17 cellular contexts compared by ENCODE assay signal in the genomic region with DNA sequence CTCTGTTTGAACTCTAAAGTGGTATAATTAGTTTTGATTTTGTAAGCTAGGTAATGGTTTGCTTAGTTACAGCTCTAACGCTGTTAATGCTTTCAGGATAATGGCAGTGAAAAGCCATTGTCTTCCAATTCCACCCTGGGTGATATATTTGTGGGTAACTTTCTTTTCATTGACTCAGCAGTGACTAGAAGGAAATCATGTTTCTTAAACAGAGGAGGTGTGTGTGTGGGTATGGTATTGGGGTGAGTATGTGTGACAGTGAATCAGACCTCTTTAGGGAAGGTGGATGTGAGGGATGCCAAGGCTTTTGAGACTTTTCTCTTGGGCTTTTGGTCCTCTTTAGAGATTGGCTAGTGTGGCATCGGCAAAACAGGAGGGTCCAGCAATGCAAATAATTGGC.
"Had no signal": no experiment of that assay in that cellular context is flagged by ENCODE, and none has a peak within 500 bp of the region (broad histone marks: within the 10 kb centered on the region; RNA-seq: fewer than 3 reads in every experiment).

No MANE protein-coding gene starts in this region.

- ATAC-seq: activated T-cell treated with anti-CD3 and anti-CD28 coated beads, Interleukin-2, amount 50 U/mL, for 4 hours; T-helper 17 cell had no signal

- H3K27me3 ChIP-seq: colonic mucosa, right lobe of liver, spleen had no signal

- H3K27me3 Mint-ChIP-seq: activated naive CD8-positive, alpha-beta T cell treated with anti-CD3 and anti-CD28 coated beads, Interleukin-2, amount 10 ng/mL, durations not matched to agents 7 days and 5 days; naive B cell; progenitor cell of endocrine pancreas; T-helper 17 cell had no signal

- H3K9me3 Mint-ChIP-seq: activated naive CD8-positive, alpha-beta T cell treated with anti-CD3 and anti-CD28 coated beads, Interleukin-2, amount 10 ng/mL, durations not matched to agents 7 days and 5 days; activated T-cell treated with anti-CD3 and anti-CD28 coated beads, Interleukin-2, amount 50 U/mL, for 4 hours; naive B cell had no signal

- H3K4me3 ChIP-seq: colonic mucosa, lung, right lobe of liver, spleen had no signal

- H3K9me3 ChIP-seq: colonic mucosa, right lobe of liver, spleen had no signal

- H3K4me1 ChIP-seq: colonic mucosa had no signal

- H3K36me3 ChIP-seq: colonic mucosa had no signal

- H3K27ac ChIP-seq: colonic mucosa, spleen had no signal

- H3K27ac Mint-ChIP-seq: naive B cell, progenitor cell of endocrine pancreas, T-helper 17 cell had no signal

- H3K4me3 Mint-ChIP-seq: activated naive CD8-positive, alpha-beta T cell treated with anti-CD3 and anti-CD28 coated beads, Interleukin-2, amount 10 ng/mL, durations not matched to agents 7 days and 5 days; activated T-cell treated with anti-CD3 and anti-CD28 coated beads, Interleukin-2, amount 50 U/mL, for 4 hours; naive B cell; T-helper 17 cell had no signal

- DNase-seq: activated CD4-positive, alpha-beta T cell treated with anti-CD3 and anti-CD28 coated beads, Interleukin-2, amount 50 U/mL, for 4 hours; activated naive CD8-positive, alpha-beta T cell treated with anti-CD3 and anti-CD28 coated beads, Interleukin-2, amount 10 ng/mL, durations not matched to agents 7 days and 5 days; activated T-cell treated with anti-CD3 and anti-CD28 coated beads, Interleukin-2, amount 50 U/mL, for 4 hours; anterior cingulate cortex; caudate nucleus; colonic mucosa; effector CD4-positive, alpha-beta T cell; hippocampal formation; naive B cell; right lobe of liver; spleen; stimulated activated CD4-positive, alpha-beta T cell treated with anti-CD3 and anti-CD28 coated beads, Interleukin-1b, Interleukin-23, amount 100 ng/mL, for 48 hours; stimulated activated naive CD4-positive, alpha-beta T cell; T-helper 17 cell; trophoblast cell had no signal

- H3K36me3 Mint-ChIP-seq: naive B cell had no signal
